In genomic region chr2:107402330-107402729, GRCh38 we compare ENCODE assay signal across 29 cellular contexts.
A peak's percentile ranks its signal among the peaks of the same experiment; 100 is the strongest.
DNase-seq lines count a peak whose midpoint lies in the region; TF ChIP-seq lines count a peak whose summit lies in the region.
"Had no signal": no experiment of that assay in that cellular context is flagged by ENCODE, and none has a peak within 500 bp of the region (broad histone marks: within the 10 kb centered on the region; RNA-seq: fewer than 3 reads in every experiment).

No MANE protein-coding gene starts in this region.

- no peak for TF ChIP-seq CTCF in osteoblast (IDR thresholded peaks at IDR 0.05; ENCODE audit: extremely low read depth, low read depth, low read length)

- H3K4me2 ChIP-seq in BLaER1: 0 out of 2 replicates have a peak overlapping the region, but pooled peaks have one; percentile 15
- no peak overlapping the region for H3K4me2 ChIP-seq in osteoblast (ENCODE audit: insufficient read depth, low read length)
- H3K4me2 ChIP-seq: GM23338, hepatocyte had no signal

- H3K4me3 ChIP-seq in BLaER1: no peak overlapping the region
- no peak overlapping the region for H3K4me3 ChIP-seq in osteoblast (ENCODE audit: insufficient read depth, low read length)
- H3K4me3 ChIP-seq: breast epithelium, colonic mucosa, GM23338, hepatocyte, psoas muscle had no signal

- H3K9me3 ChIP-seq in BLaER1 (no peaks in the 10 kb centered on the region), osteoblast (ENCODE audit: low read depth, low read length) (no peaks in the 10 kb centered on the region)
- H3K9me3 ChIP-seq: breast epithelium, colonic mucosa, psoas muscle had no signal

- in situ Hi-C loops in KBM-7 (cut with MboI; ENCODE audit: low pct_unique_long_range_greater_than_20kb, low sequenced_read_pairs): no loop called here

- H4K20me1 ChIP-seq in BLaER1 (no peaks in the 10 kb centered on the region), osteoblast (ENCODE audit: insufficient read depth, low read length) (no peaks in the 10 kb centered on the region)

- H2AFZ ChIP-seq in osteoblast (ENCODE audit: low read length): no peak overlapping the region
- H2AFZ ChIP-seq: GM23338, hepatocyte had no signal

- DNase-seq in KBM-7: peak; percentile 5
- peak; percentile 18 for DNase-seq in RPMI7951 (ENCODE audit: low read depth)
- peak; percentile 12 for DNase-seq in glomerular visceral epithelial cell (ENCODE audit: extremely low spot score)
- DNase-seq in caudate nucleus (lab: John Stamatoyannopoulos, UW): no peak
- DNase-seq in NCI-H2029 treated with DMSO at 0.1 percent for 48 hours (lab: John Stamatoyannopoulos, UW): no peak
- no peak for DNase-seq in globus pallidus (ENCODE audit: low spot score)
- no peak for DNase-seq in osteoblast (ENCODE audit: insufficient read length, low spot score, missing footprints)
- DNase-seq: ACHN; activated CD4-positive, alpha-beta T cell treated with anti-CD3 and anti-CD28 coated beads for 48 hours; activated naive CD4-positive, alpha-beta T cell treated with Interleukin-2 at 50 U/mL for 16 hours; activated T-cell treated with anti-CD3 and anti-CD28 coated beads, Interleukin-2, amount 50 U/mL, for 4 hours; amygdala; colonic mucosa; effector memory CD8-positive, alpha-beta T cell; foreskin melanocyte; immature natural killer cell; KG1; mesenchymal stem cell; NCI-H2107; NCI-H510A treated with DMSO at 0.1 percent for 48 hours; psoas muscle; SIG-M5; T-helper 17 cell had no signal

- no peak overlapping the region for H3K27ac ChIP-seq in BLaER1
- H3K27ac ChIP-seq in caudate nucleus (ENCODE audit: low read depth, low read length): no peak overlapping the region
- no peak overlapping the region for H3K27ac ChIP-seq in osteoblast (ENCODE audit: low read depth, low read length)
- H3K27ac ChIP-seq: breast epithelium, C4-2B, colonic mucosa, hepatocyte, psoas muscle, VCaP had no signal

- H3K9ac ChIP-seq in BLaER1: no peak overlapping the region

- H3K27me3 ChIP-seq in BLaER1 (no peaks in the 10 kb centered on the region), osteoblast (ENCODE audit: insufficient read depth, low read length) (no peaks in the 10 kb centered on the region)
- H3K27me3 ChIP-seq: breast epithelium, colonic mucosa, hepatocyte had no signal

- no peaks in the 10 kb centered on the region for H3K79me2 ChIP-seq in osteoblast (ENCODE audit: insufficient read depth, low read length)
- H3K79me2 ChIP-seq: hepatocyte had no signal

- H3K4me1 ChIP-seq in BLaER1 (peaks cover 6% of the 10 kb centered on the region), osteoblast (ENCODE audit: insufficient read depth, low read length) (no peaks in the 10 kb centered on the region)
- H3K4me1 ChIP-seq: breast epithelium, colonic mucosa, psoas muscle had no signal

- H3K36me3 ChIP-seq in BLaER1: no peaks in the 10 kb centered on the region
- H3K36me3 ChIP-seq in osteoblast (ENCODE audit: insufficient read depth, low read length): no peaks in the 10 kb centered on the region
- H3K36me3 ChIP-seq: breast epithelium, colonic mucosa had no signal

Comparison
In these comparisons a context has a peak if more than half of its experiments do, and no peak if none do; other contexts are left out.
1. DNase-seq: peak in KBM-7 (single experiment), RPMI7951 (single experiment) and glomerular visceral epithelial cell (single experiment); none in caudate nucleus (0 of 61), NCI-H2029 treated with DMSO at 0.1 percent for 48 hours (single experiment), globus pallidus (single experiment) and osteoblast (single experiment).